Comparison of ENCODE assay signal across 1 cellular context in the genomic region with DNA sequence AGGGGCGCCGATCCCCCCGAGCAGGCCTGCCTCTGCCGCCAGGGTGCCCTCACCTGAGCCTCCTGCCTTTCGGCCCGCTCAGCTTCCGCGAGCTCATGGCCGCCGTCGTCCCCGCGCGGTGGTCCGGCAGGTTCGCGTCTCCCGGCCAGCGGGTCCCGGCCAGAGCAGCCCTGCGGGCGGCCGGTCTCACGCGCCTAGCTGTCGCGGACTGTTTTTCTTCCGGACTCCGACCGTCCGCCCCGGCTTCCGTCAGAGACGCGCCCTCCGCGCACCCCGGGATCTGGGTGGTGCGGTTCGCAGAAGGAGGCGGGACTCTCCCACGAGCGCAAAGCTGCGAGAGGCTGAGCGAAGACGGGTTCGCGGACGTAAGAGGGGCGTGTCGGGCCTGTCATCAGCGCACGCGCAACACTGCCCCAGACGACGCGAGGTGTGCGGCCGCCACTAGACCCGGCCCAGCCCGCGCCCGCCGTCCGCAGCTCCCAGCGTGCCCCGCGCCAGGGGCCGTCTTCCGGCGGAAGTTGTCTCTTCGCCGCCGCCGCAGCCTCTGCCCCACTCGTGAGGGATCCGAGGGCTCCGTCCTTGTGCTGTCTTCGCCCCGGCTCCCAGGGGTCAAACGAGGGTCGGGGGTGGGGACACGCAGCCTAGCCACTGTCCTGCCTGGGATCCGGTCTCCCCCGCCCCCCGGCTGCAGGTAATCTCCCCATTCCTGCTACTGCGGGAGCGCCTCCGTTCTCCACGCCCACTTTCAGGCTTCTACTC.
A peak's percentile ranks its signal among the peaks of the same experiment; 100 is the strongest.
TF ChIP-seq lines count a peak whose summit lies in the region.

A gene (minus strand): TSS at position 210 of the 759 bp plus-strand sequence. CDS start 113 bp downstream, at position 97.

TF ChIP-seq in K562, 482 proteins besides CTCF, POLR2A, EP300 and RAD21 (continued from another document):
- TF ChIP-seq, protein P1, sequence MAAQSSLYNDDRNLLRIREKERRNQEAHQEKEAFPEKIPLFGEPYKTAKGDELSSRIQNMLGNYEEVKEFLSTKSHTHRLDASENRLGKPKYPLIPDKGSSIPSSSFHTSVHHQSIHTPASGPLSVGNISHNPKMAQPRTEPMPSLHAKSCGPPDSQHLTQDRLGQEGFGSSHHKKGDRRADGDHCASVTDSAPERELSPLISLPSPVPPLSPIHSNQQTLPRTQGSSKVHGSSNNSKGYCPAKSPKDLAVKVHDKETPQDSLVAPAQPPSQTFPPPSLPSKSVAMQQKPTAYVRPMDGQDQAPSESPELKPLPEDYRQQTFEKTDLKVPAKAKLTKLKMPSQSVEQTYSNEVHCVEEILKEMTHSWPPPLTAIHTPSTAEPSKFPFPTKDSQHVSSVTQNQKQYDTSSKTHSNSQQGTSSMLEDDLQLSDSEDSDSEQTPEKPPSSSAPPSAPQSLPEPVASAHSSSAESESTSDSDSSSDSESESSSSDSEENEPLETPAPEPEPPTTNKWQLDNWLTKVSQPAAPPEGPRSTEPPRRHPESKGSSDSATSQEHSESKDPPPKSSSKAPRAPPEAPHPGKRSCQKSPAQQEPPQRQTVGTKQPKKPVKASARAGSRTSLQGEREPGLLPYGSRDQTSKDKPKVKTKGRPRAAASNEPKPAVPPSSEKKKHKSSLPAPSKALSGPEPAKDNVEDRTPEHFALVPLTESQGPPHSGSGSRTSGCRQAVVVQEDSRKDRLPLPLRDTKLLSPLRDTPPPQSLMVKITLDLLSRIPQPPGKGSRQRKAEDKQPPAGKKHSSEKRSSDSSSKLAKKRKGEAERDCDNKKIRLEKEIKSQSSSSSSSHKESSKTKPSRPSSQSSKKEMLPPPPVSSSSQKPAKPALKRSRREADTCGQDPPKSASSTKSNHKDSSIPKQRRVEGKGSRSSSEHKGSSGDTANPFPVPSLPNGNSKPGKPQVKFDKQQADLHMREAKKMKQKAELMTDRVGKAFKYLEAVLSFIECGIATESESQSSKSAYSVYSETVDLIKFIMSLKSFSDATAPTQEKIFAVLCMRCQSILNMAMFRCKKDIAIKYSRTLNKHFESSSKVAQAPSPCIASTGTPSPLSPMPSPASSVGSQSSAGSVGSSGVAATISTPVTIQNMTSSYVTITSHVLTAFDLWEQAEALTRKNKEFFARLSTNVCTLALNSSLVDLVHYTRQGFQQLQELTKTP (IDR thresholded peaks at IDR 0.05; ENCODE audit: low read depth in 1 of 2, partially characterized antibody in 2 of 2), result no peak
- no peak for TF ChIP-seq ADNP (tag; IDR thresholded peaks at IDR 0.05)
- TF ChIP-seq, protein P2, sequence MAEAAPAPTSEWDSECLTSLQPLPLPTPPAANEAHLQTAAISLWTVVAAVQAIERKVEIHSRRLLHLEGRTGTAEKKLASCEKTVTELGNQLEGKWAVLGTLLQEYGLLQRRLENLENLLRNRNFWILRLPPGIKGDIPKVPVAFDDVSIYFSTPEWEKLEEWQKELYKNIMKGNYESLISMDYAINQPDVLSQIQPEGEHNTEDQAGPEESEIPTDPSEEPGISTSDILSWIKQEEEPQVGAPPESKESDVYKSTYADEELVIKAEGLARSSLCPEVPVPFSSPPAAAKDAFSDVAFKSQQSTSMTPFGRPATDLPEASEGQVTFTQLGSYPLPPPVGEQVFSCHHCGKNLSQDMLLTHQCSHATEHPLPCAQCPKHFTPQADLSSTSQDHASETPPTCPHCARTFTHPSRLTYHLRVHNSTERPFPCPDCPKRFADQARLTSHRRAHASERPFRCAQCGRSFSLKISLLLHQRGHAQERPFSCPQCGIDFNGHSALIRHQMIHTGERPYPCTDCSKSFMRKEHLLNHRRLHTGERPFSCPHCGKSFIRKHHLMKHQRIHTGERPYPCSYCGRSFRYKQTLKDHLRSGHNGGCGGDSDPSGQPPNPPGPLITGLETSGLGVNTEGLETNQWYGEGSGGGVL (CRISPR knock-in tag; IDR thresholded peaks at IDR 0.05), result no peak
- no peak for TF ChIP-seq GTF2E2 (tag; IDR thresholded peaks at IDR 0.05)
- 0 out of 2 replicates have a peak, but pooled peaks have one; percentile 20 for TF ChIP-seq POLR2H (tag; IDR thresholded peaks at IDR 0.05; ENCODE audit: low read depth)
- no peak for TF ChIP-seq SRSF1 (IDR thresholded peaks at IDR 0.05; ENCODE audit: low read depth, low read length)
- no peak for TF ChIP-seq ZBED1 (IDR thresholded peaks at IDR 0.05)
- TF ChIP-seq, protein P3, sequence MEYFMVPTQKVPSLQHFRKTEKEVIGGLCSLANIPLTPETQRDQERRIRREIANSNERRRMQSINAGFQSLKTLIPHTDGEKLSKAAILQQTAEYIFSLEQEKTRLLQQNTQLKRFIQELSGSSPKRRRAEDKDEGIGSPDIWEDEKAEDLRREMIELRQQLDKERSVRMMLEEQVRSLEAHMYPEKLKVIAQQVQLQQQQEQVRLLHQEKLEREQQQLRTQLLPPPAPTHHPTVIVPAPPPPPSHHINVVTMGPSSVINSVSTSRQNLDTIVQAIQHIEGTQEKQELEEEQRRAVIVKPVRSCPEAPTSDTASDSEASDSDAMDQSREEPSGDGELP (CRISPR knock-in tag; IDR thresholded peaks at IDR 0.05; ENCODE audit: borderline replicate concordance), result peak; percentile 57; the same call in 1 of the 2 replicates
- TF ChIP-seq, protein P4, sequence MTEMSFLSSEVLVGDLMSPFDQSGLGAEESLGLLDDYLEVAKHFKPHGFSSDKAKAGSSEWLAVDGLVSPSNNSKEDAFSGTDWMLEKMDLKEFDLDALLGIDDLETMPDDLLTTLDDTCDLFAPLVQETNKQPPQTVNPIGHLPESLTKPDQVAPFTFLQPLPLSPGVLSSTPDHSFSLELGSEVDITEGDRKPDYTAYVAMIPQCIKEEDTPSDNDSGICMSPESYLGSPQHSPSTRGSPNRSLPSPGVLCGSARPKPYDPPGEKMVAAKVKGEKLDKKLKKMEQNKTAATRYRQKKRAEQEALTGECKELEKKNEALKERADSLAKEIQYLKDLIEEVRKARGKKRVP (CRISPR knock-in tag; IDR thresholded peaks at IDR 0.05), result no peak
